In the genomic region with DNA sequence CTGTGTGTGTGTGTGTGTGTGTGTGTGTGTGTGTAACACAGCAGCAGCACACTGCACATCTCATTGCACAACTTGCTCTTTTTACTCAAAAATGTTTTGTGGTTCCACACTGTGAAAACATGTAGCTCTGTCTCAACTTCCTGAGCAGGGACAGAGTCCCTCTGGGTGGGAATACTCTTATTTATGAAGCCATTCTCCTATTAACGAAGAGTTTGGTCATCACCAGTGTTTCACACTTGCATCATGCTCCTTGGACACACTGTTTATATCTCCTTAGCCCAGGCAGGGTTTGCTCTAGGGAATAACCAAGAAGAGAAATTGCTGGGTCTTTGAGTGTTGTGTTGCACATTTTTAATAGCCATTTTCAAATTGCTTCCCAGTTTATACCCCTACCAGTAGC, we compare ENCODE assay signal across 26 cellular contexts. TPM values are rescaled to one million over a fixed set of nuclear protein-coding genes. Genes with fewer than 3 reads are reported as not detected.
"Had no signal": no experiment of that assay in that cellular context is flagged by ENCODE, and none has a peak within 500 bp of the region (broad histone marks: within the 10 kb centered on the region; RNA-seq: fewer than 3 reads in every experiment).

No MANE protein-coding gene starts in this region.

- H3K4me2 ChIP-seq: PC-9 had no signal

- H3K27ac ChIP-seq: PC-9, SK-N-MC, VCaP had no signal

- ATAC-seq: activated CD4-positive, alpha-beta T cell treated with anti-CD3 and anti-CD28 coated beads for 36 hours; activated T-helper 17 cell treated with anti-CD3 and anti-CD28 coated beads, Interleukin-2, amount 50 U/mL, for 72 hours; K562 had no signal

- H3K9me3 Mint-ChIP-seq: activated CD4-positive, alpha-beta memory T cell treated with anti-CD3 and anti-CD28 coated beads, Interleukin-2, amount 10 ng/mL, durations not matched to agents 7 days and 5 days; activated naive CD4-positive, alpha-beta T cell treated with anti-CD3 and anti-CD28 coated beads for 36 hours; activated T-helper 17 cell treated with anti-CD3 and anti-CD28 coated beads, Interleukin-2, amount 50 U/mL, for 72 hours had no signal

- H3K27me3 Mint-ChIP-seq: activated CD4-positive, alpha-beta memory T cell treated with anti-CD3 and anti-CD28 coated beads, Interleukin-2, amount 10 ng/mL, durations not matched to agents 7 days and 5 days; activated CD4-positive, alpha-beta T cell treated with anti-CD3 and anti-CD28 coated beads for 36 hours; activated naive CD8-positive, alpha-beta T cell; activated T-helper 17 cell treated with anti-CD3 and anti-CD28 coated beads, Interleukin-2, amount 50 U/mL, for 72 hours had no signal

- H3K4me3 ChIP-seq: K562, PC-9, SK-N-MC had no signal

- H2AFZ ChIP-seq: PC-9 had no signal

- DNase-seq: activated CD4-positive, alpha-beta memory T cell treated with anti-CD3 and anti-CD28 coated beads, Interleukin-2, amount 10 ng/mL, durations not matched to agents 7 days and 5 days; activated CD4-positive, alpha-beta T cell treated with anti-CD3 and anti-CD28 coated beads for 36 hours; activated CD4-positive, alpha-beta T cell treated with anti-CD3 and anti-CD28 coated beads, Interleukin-2, amount 50 U/mL, for 1 hour; activated gamma-delta T cell; activated naive CD4-positive, alpha-beta T cell treated with anti-CD3 and anti-CD28 coated beads for 36 hours; activated T-cell treated with anti-CD3 and anti-CD28 coated beads for 4 hours; activated T-cell treated with anti-CD3 and anti-CD28 coated beads, Interleukin-2, amount 50 U/mL, for 48 hours; amygdala; cerebellar nuclear complex; Karpas-422; MM.1S; NCI-H1092 treated with DMSO at 0.1 percent for 48 hours; NCI-H1417 treated with DMSO at 0.1 percent for 48 hours; NCI-H1694; NCI-H2029 treated with DMSO at 0.1 percent for 48 hours; NCI-H446; NCI-H524; PC-9; T-helper 1 cell had no signal

- H3K36me3 Mint-ChIP-seq: brain had no signal

- H3K27ac Mint-ChIP-seq: activated CD4-positive, alpha-beta memory T cell treated with anti-CD3 and anti-CD28 coated beads, Interleukin-2, amount 10 ng/mL, durations not matched to agents 7 days and 5 days; activated naive CD4-positive, alpha-beta T cell treated with anti-CD3 and anti-CD28 coated beads for 36 hours; activated T-helper 17 cell treated with anti-CD3 and anti-CD28 coated beads, Interleukin-2, amount 50 U/mL, for 72 hours had no signal

- H3K4me3 Mint-ChIP-seq: activated CD4-positive, alpha-beta memory T cell treated with anti-CD3 and anti-CD28 coated beads, Interleukin-2, amount 10 ng/mL, durations not matched to agents 7 days and 5 days; activated CD4-positive, alpha-beta T cell treated with anti-CD3 and anti-CD28 coated beads for 36 hours; activated naive CD4-positive, alpha-beta T cell treated with anti-CD3 and anti-CD28 coated beads for 36 hours; activated naive CD8-positive, alpha-beta T cell; activated T-helper 17 cell treated with anti-CD3 and anti-CD28 coated beads, Interleukin-2, amount 50 U/mL, for 72 hours; brain had no signal

RNA-seq across cellular contexts. Expression of a gene that starts 53.5 kb away (rescaled TPM):
- total RNA-seq: astrocyte, K562, PC-9 had no signal
- polyA plus RNA-seq: K562 had no signal
